Comparison of ENCODE assay signal across 9 cellular contexts in genomic region chr7:83677180-83677866, GRCh38. TPM values are rescaled to one million over a fixed set of nuclear protein-coding genes. Genes with fewer than 3 reads are reported as not detected.
DNase-seq lines count a peak whose midpoint lies in the region; ATAC-seq and TF ChIP-seq lines count a peak whose summit lies in the region.
"Had no signal": no experiment of that assay in that cellular context is flagged by ENCODE, and none has a peak within 500 bp of the region (broad histone marks: within the 10 kb centered on the region; RNA-seq: fewer than 3 reads in every experiment).

No MANE protein-coding gene starts in this region.

- peak overlapping the region; percentile 17 for H3K4me2 ChIP-seq in skeletal muscle satellite cell (ENCODE audit: low read length)

- no peak for ATAC-seq in activated CD4-positive, alpha-beta T cell treated with anti-CD3 and anti-CD28 coated beads for 36 hours
- ATAC-seq in stimulated activated effector memory CD8-positive, alpha-beta T cell treated with anti-CD3 and anti-CD28 coated beads, Interleukin-12 subunit alpha, Interleukin-12 subunit beta, amount 100 ng/mL, for 72 hours, result no peak

- H3K36me3 ChIP-seq in endodermal cell (ENCODE audit: control insufficient read depth, insufficient read depth, low read length) (no peaks in the 10 kb centered on the region), skeletal muscle satellite cell (ENCODE audit: insufficient read depth, low read length) (no peaks in the 10 kb centered on the region), esophagus squamous epithelium (no peaks in the 10 kb centered on the region)

- H3K4me1 Mint-ChIP-seq in endodermal cell, result peaks cover 26% of the 10 kb centered on the region
- H3K4me1 Mint-ChIP-seq in activated CD4-positive, alpha-beta T cell treated with anti-CD3 and anti-CD28 coated beads for 36 hours, result no peaks in the 10 kb centered on the region
- no peaks in the 10 kb centered on the region for H3K4me1 Mint-ChIP-seq in stimulated activated effector memory CD8-positive, alpha-beta T cell treated with anti-CD3 and anti-CD28 coated beads, Interleukin-12 subunit alpha, Interleukin-12 subunit beta, amount 100 ng/mL, for 72 hours
- H3K4me1 Mint-ChIP-seq: CD8-positive, alpha-beta memory T cell had no signal

- H3K9me3 ChIP-seq in endodermal cell (ENCODE audit: control insufficient read depth, low read length), result peaks cover 17% of the 10 kb centered on the region
- H3K9me3 ChIP-seq in skeletal muscle satellite cell (replicated peaks; ENCODE audit: low read length), result no peaks in the 10 kb centered on the region
- no peaks in the 10 kb centered on the region for H3K9me3 ChIP-seq in esophagus squamous epithelium

- H3K27ac Mint-ChIP-seq in endodermal cell, result peak overlapping the region; percentile 44
- H3K27ac Mint-ChIP-seq in activated CD4-positive, alpha-beta T cell treated with anti-CD3 and anti-CD28 coated beads for 36 hours, result no peak overlapping the region
- H3K27ac Mint-ChIP-seq in stimulated activated effector memory CD8-positive, alpha-beta T cell treated with anti-CD3 and anti-CD28 coated beads, Interleukin-12 subunit alpha, Interleukin-12 subunit beta, amount 100 ng/mL, for 72 hours, result no peak overlapping the region
- H3K27ac Mint-ChIP-seq: CD8-positive, alpha-beta memory T cell had no signal

- no peak overlapping the region for H3K4me3 ChIP-seq in endodermal cell (ENCODE audit: low read length)
- no peak overlapping the region for H3K4me3 ChIP-seq in skeletal muscle satellite cell (ENCODE audit: low read length)
- no peak overlapping the region for H3K4me3 ChIP-seq in esophagus squamous epithelium

- H3K27me3 ChIP-seq in endodermal cell (ENCODE audit: control insufficient read depth, insufficient read depth, low read length, poor library complexity, severe bottlenecking), result no peaks in the 10 kb centered on the region
- peaks cover 10% of the 10 kb centered on the region for H3K27me3 ChIP-seq in skeletal muscle satellite cell (ENCODE audit: control insufficient read depth, insufficient read depth, low read length)
- H3K27me3 ChIP-seq in esophagus squamous epithelium, result no peaks in the 10 kb centered on the region

- H3K9ac ChIP-seq in endodermal cell (ENCODE audit: extremely low read depth, low read length, poor library complexity, severe bottlenecking), result no peak overlapping the region
- no peak overlapping the region for H3K9ac ChIP-seq in skeletal muscle satellite cell (ENCODE audit: low read depth, low read length)

- CTCF ChIA-PET in activated CD4-positive, alpha-beta T cell treated with anti-CD3 and anti-CD28 coated beads for 36 hours (lab: Charles Lee), result no interaction called here

- H3K27me3 Mint-ChIP-seq in endodermal cell (ENCODE audit: insufficient read depth), result no peaks in the 10 kb centered on the region
- no peaks in the 10 kb centered on the region for H3K27me3 Mint-ChIP-seq in activated CD4-positive, alpha-beta T cell treated with anti-CD3 and anti-CD28 coated beads for 36 hours
- H3K27me3 Mint-ChIP-seq: CD8-positive, alpha-beta memory T cell had no signal

- no peak for TF ChIP-seq CTCF in endodermal cell (conservative IDR thresholded peaks at IDR 0.05)
- TF ChIP-seq CTCF in esophagus squamous epithelium (IDR thresholded peaks at IDR 0.05), result no peak

- POLR2A ChIA-PET in activated CD4-positive, alpha-beta T cell treated with anti-CD3 and anti-CD28 coated beads for 36 hours (lab: Charles Lee), result no interaction called here

- intact Hi-C loops in activated CD4-positive, alpha-beta T cell treated with anti-CD3 and anti-CD28 coated beads for 36 hours (cut with DNase I, micrococcal nuclease), result no loop called here
- intact Hi-C loops in esophagus squamous epithelium (cut with DNase I), result no loop called here

- H3K36me3 Mint-ChIP-seq in endodermal cell (ENCODE audit: low read depth), result peaks cover 9% of the 10 kb centered on the region
- no peaks in the 10 kb centered on the region for H3K36me3 Mint-ChIP-seq in activated CD4-positive, alpha-beta T cell treated with anti-CD3 and anti-CD28 coated beads for 36 hours (ENCODE audit: low read depth)
- H3K36me3 Mint-ChIP-seq in stimulated activated effector memory CD8-positive, alpha-beta T cell treated with anti-CD3 and anti-CD28 coated beads, Interleukin-12 subunit alpha, Interleukin-12 subunit beta, amount 100 ng/mL, for 72 hours, result no peaks in the 10 kb centered on the region
- H3K36me3 Mint-ChIP-seq: CD8-positive, alpha-beta memory T cell had no signal

- WGBS in endodermal cell (ENCODE audit: insufficient coverage in 1 of 2, insufficient read length in 1 of 2), 2 experiments, result 88 to 94% methylated on average over 1 to 4 of the region's 4 CpGs
- WGBS in esophagus squamous epithelium, 2 donors, result 43 to 48% methylated on average over 4 of the region's 4 CpGs

- peak; percentile 24 for DNase-seq in NCI-H2171 treated with DMSO at 0.1 percent for 48 hours (lab: John Stamatoyannopoulos, UW)
- DNase-seq in NCI-H2171 (lab: John Stamatoyannopoulos, UW), result no peak
- DNase-seq in NCI-H510A treated with DMSO at 0.1 percent for 48 hours (lab: John Stamatoyannopoulos, UW), result peak; percentile 29
- no peak for DNase-seq in endodermal cell
- DNase-seq in activated CD4-positive, alpha-beta T cell treated with anti-CD3 and anti-CD28 coated beads for 36 hours, result no peak
- no peak for DNase-seq in stimulated activated effector memory CD8-positive, alpha-beta T cell treated with anti-CD3 and anti-CD28 coated beads, Interleukin-12 subunit alpha, Interleukin-12 subunit beta, amount 100 ng/mL, for 72 hours (ENCODE audit: low spot score in 2 of 2)
- no peak for DNase-seq in esophagus squamous epithelium (lab: John Stamatoyannopoulos, UW)
- DNase-seq: CD8-positive, alpha-beta memory T cell had no signal

- H3K27ac ChIP-seq in endodermal cell (ENCODE audit: low read depth, low read length) (no peak overlapping the region), esophagus squamous epithelium (no peak overlapping the region)

- H3K9me3 Mint-ChIP-seq in endodermal cell, result peaks cover 19% of the 10 kb centered on the region
- peaks cover 1% of the 10 kb centered on the region for H3K9me3 Mint-ChIP-seq in activated CD4-positive, alpha-beta T cell treated with anti-CD3 and anti-CD28 coated beads for 36 hours (ENCODE audit: low read depth)
- peaks cover 20% of the 10 kb centered on the region for H3K9me3 Mint-ChIP-seq in stimulated activated effector memory CD8-positive, alpha-beta T cell treated with anti-CD3 and anti-CD28 coated beads, Interleukin-12 subunit alpha, Interleukin-12 subunit beta, amount 100 ng/mL, for 72 hours

- TF ChIP-seq POLR2A in esophagus squamous epithelium (IDR thresholded peaks at IDR 0.05), result no peak

- no peak overlapping the region for H3K4me3 Mint-ChIP-seq in endodermal cell
- no peak overlapping the region for H3K4me3 Mint-ChIP-seq in activated CD4-positive, alpha-beta T cell treated with anti-CD3 and anti-CD28 coated beads for 36 hours
- H3K4me3 Mint-ChIP-seq in stimulated activated effector memory CD8-positive, alpha-beta T cell treated with anti-CD3 and anti-CD28 coated beads, Interleukin-12 subunit alpha, Interleukin-12 subunit beta, amount 100 ng/mL, for 72 hours, result no peak overlapping the region
- H3K4me3 Mint-ChIP-seq: CD8-positive, alpha-beta memory T cell had no signal

- H3K4me1 ChIP-seq in endodermal cell (ENCODE audit: control insufficient read depth, insufficient read depth, low read length) (peaks cover 3% of the 10 kb centered on the region), skeletal muscle satellite cell (ENCODE audit: control insufficient read depth, insufficient read depth, low read length) (peaks cover 7% of the 10 kb centered on the region), esophagus squamous epithelium (peaks cover 0 to 6% (median 3%) of the 10 kb centered on the region in 3 donors)

RNA-seq across cellular contexts. Expression of gene SEMA3E, which starts 28.4 kb away (rescaled TPM):
- 100 to 1,000 TPM; 339 to 438 TPM for total RNA-seq in endodermal cell
- polyA plus RNA-seq in endodermal cell (2013, experiment 1 of 2), result 9.2 TPM
- polyA plus RNA-seq in endodermal cell (2013, experiment 2 of 2), result 11.0 TPM
- 0.51 and 1.7 TPM in 2 replicates for total RNA-seq in skeletal muscle satellite cell (2012; rRNA removed)
- total RNA-seq in activated CD4-positive, alpha-beta T cell treated with anti-CD3 and anti-CD28 coated beads for 36 hours, result not detected
- total RNA-seq in esophagus squamous epithelium, result 1 to 10 TPM in 2 of 4 donors, under 1 TPM in 2; 0.13 to 2.7 (median 1.1) TPM
- total RNA-seq: CD8-positive, alpha-beta memory T cell had no signal
- polyA plus RNA-seq: CD8-positive, alpha-beta memory T cell had no signal

Comparison
In these comparisons a context has a peak if more than half of its experiments do, and no peak if none do; other contexts are left out.
1. DNase-seq: peak in NCI-H2171 treated with DMSO at 0.1 percent for 48 hours (single experiment) and NCI-H510A treated with DMSO at 0.1 percent for 48 hours (single experiment); none in NCI-H2171 (single experiment), endodermal cell (single experiment), activated CD4-positive, alpha-beta T cell treated with anti-CD3 and anti-CD28 coated beads for 36 hours (single experiment), stimulated activated effector memory CD8-positive, alpha-beta T cell treated with anti-CD3 and anti-CD28 coated beads, Interleukin-12 subunit alpha, Interleukin-12 subunit beta, amount 100 ng/mL, for 72 hours (0 of 2) and esophagus squamous epithelium (single experiment).
2. RNA of gene SEMA3E, which starts 28.4 kb away (total RNA-seq): 339 to 438 TPM in endodermal cell; 0.13 to 2.7 TPM in esophagus squamous epithelium and not detected in activated CD4-positive, alpha-beta T cell treated with anti-CD3 and anti-CD28 coated beads for 36 hours; every median in the first group is over 10 times any median in the second.